Comparison of ENCODE assay signal across 11 cellular contexts in genomic region chr4:127708985-127709384, GRCh38. TPM values are rescaled to one million over a fixed set of nuclear protein-coding genes. Genes with fewer than 3 reads are reported as not detected.
A peak's percentile ranks its signal among the peaks of the same experiment; 100 is the strongest.
DNase-seq lines count a peak whose midpoint lies in the region; ATAC-seq and TF ChIP-seq lines count a peak whose summit lies in the region.
"Had no signal": no experiment of that assay in that cellular context is flagged by ENCODE, and none has a peak within 500 bp of the region (broad histone marks: within the 10 kb centered on the region; RNA-seq: fewer than 3 reads in every experiment).

No MANE protein-coding gene starts in this region.

- H3K9me3 Mint-ChIP-seq in GM23338 = peaks cover 4% of the 10 kb centered on the region; the same call in 2 of the 3 replicates

- H3K36me3 Mint-ChIP-seq in GM23338 (ENCODE audit: low read depth) = peaks cover 40% of the 10 kb centered on the region

- no TSS peak for BruUV-seq in PC-9 (replicated peaks; lab: Mats Ljungman, UMichigan)

- H3K9me3 ChIP-seq in PC-9 (ENCODE audit: insufficient read depth, low read depth) (no peaks in the 10 kb centered on the region), osteoblast (ENCODE audit: low read depth, low read length) (no peaks in the 10 kb centered on the region), ascending aorta (no peaks in the 10 kb centered on the region)
- H3K9me3 ChIP-seq: uterus had no signal

- no peaks in the 10 kb centered on the region for H3K27me3 Mint-ChIP-seq in GM23338 (ENCODE audit: insufficient read depth, low read depth, poor library complexity)

- H3K4me1 ChIP-seq in GM23338 (ENCODE audit: insufficient read depth) (no peaks in the 10 kb centered on the region), PC-9 (replicated peaks; ENCODE audit: insufficient read depth) (peaks cover 26% of the 10 kb centered on the region), osteoblast (ENCODE audit: insufficient read depth, low read length) (peaks cover 3% of the 10 kb centered on the region), ascending aorta (no peaks in the 10 kb centered on the region)
- H3K4me1 ChIP-seq: uterus had no signal

- peak; percentile 23 for DNase-seq in GM23338 (ENCODE audit: low spot score)
- peak; percentile 74 to 100 for DNase-seq in PC-9
- DNase-seq in fibroblast of the conjunctiva (ENCODE audit: low read depth) = peak; percentile 37
- DNase-seq in renal cortical epithelial cell (ENCODE audit: low read depth) = peak; percentile 97
- no peak for DNase-seq in osteoblast (ENCODE audit: insufficient read length, low spot score, missing footprints)
- DNase-seq in ascending aorta (ENCODE audit: low spot score in 2 of 2) = no peak
- DNase-seq in NCI-H345 treated with DMSO at 0.1 percent for 48 hours (lab: John Stamatoyannopoulos, UW; ENCODE audit: unreplicated experiment) = no peak
- DNase-seq: H7, KG1 had no signal

- H3K79me2 ChIP-seq in GM23338 (replicated peaks; ENCODE audit: insufficient read depth) (no peaks in the 10 kb centered on the region), PC-9 (ENCODE audit: low read depth) (no peaks in the 10 kb centered on the region), osteoblast (ENCODE audit: insufficient read depth, low read length) (no peaks in the 10 kb centered on the region)

- peak overlapping the region; percentile 52; the same call in 1 of the 2 replicates for H3K27ac Mint-ChIP-seq in GM23338

- no peak for TF ChIP-seq CTCF in GM23338 (conservative IDR thresholded peaks at IDR 0.05; ENCODE audit: low read depth in 2 of 2)
- no peak for TF ChIP-seq CTCF in PC-9 (conservative IDR thresholded peaks at IDR 0.05)
- no peak for TF ChIP-seq CTCF in osteoblast (IDR thresholded peaks at IDR 0.05; ENCODE audit: extremely low read depth, low read depth, low read length)
- TF ChIP-seq CTCF in ascending aorta (IDR thresholded peaks at IDR 0.05) = no peak

- H4K20me1 ChIP-seq in GM23338 (replicated peaks; ENCODE audit: insufficient read depth) (no peaks in the 10 kb centered on the region), PC-9 (ENCODE audit: insufficient read depth) (no peaks in the 10 kb centered on the region), osteoblast (ENCODE audit: insufficient read depth, low read length) (no peaks in the 10 kb centered on the region)

- H3K4me2 ChIP-seq in GM23338 (no peak overlapping the region), PC-9 (peak overlapping the region; percentile 75), osteoblast (ENCODE audit: insufficient read depth, low read length) (no peak overlapping the region)

- H3K27me3 ChIP-seq in GM23338 (ENCODE audit: insufficient read depth) (no peaks in the 10 kb centered on the region), PC-9 (ENCODE audit: insufficient read depth, low read depth) (no peaks in the 10 kb centered on the region), osteoblast (ENCODE audit: insufficient read depth, low read length) (no peaks in the 10 kb centered on the region), ascending aorta (no peaks in the 10 kb centered on the region)
- H3K27me3 ChIP-seq: uterus had no signal

- H3K4me1 Mint-ChIP-seq in GM23338 = no peaks in the 10 kb centered on the region; the same call in 2 of the 3 replicates

- ATAC-seq in GM23338 (no peak), GM18511 (IDR thresholded peaks at IDR 0.05; ENCODE audit: unreplicated experiment) (no peak)

- H3K4me3 ChIP-seq in GM23338 (no peak overlapping the region), PC-9 (peak overlapping the region; percentile 31; the same call in 1 of the 2 replicates), osteoblast (ENCODE audit: insufficient read depth, low read length) (no peak overlapping the region), ascending aorta (no peak overlapping the region)
- H3K4me3 ChIP-seq: uterus had no signal

- H3K9me2 ChIP-seq in GM23338 (ENCODE audit: insufficient read depth) = no peaks in the 10 kb centered on the region
- no peaks in the 10 kb centered on the region for H3K9me2 ChIP-seq in PC-9 (ENCODE audit: insufficient read depth)

- no peak overlapping the region for H2AFZ ChIP-seq in GM23338
- H2AFZ ChIP-seq in PC-9 = peak overlapping the region; percentile 61; the same call in 1 of the 2 replicates
- no peak overlapping the region for H2AFZ ChIP-seq in osteoblast (ENCODE audit: low read length)

- H3K36me3 ChIP-seq in GM23338 (ENCODE audit: insufficient read depth) (peaks cover 9% of the 10 kb centered on the region; the same call in 1 of the 2 replicates), PC-9 (ENCODE audit: low read depth) (peaks cover 10% of the 10 kb centered on the region; the same call in 1 of the 2 replicates), osteoblast (ENCODE audit: insufficient read depth, low read length) (no peaks in the 10 kb centered on the region), ascending aorta (peaks cover 5 to 19% of the 10 kb centered on the region in 2 donors)
- H3K36me3 ChIP-seq: uterus had no signal

- no peak overlapping the region for H3K27ac ChIP-seq in GM23338 (ENCODE audit: low read depth)
- peak overlapping the region; percentile 88 for H3K27ac ChIP-seq in PC-9
- no peak overlapping the region for H3K27ac ChIP-seq in osteoblast (ENCODE audit: low read depth, low read length)
- no peak overlapping the region for H3K27ac ChIP-seq in ascending aorta
- H3K27ac ChIP-seq: uterus had no signal

- POLR2A ChIA-PET in PC-9 (lab: Charles Lee; ENCODE audit: unreplicated experiment) = interaction anchor here (0.6 to 0.9 kb wide), 4 partner anchors 10 to 333 kb away, joined by 3 to 5 read pairs (median 4); partner anchors contain the start of gene INTU

- intact Hi-C loops in PC-9 (cut with micrococcal nuclease; ENCODE audit: unreplicated experiment) (loop anchor here (5.0 kb wide), 1 partner anchor 77 kb away; the partner anchor contains the start of gene INTU), ascending aorta (cut with DNase I) (no loop called here)

- H3K4me3 Mint-ChIP-seq in GM23338 = no peak overlapping the region

- no peaks in the 10 kb centered on the region for H3F3A ChIP-seq in GM23338 (replicated peaks; ENCODE audit: low read depth)
- H3F3A ChIP-seq in PC-9 (ENCODE audit: insufficient read depth, low read depth) = peaks cover 9% of the 10 kb centered on the region; the same call in 1 of the 2 replicates

- CTCF ChIA-PET in PC-9 (lab: Charles Lee) = interaction anchor here (1.2 kb wide), 1 partner anchor 25 kb away, joined by 3 read pairs; no protein-coding TSS in a partner anchor

TF ChIP-seq in GM23338, 12 proteins besides CTCF, POLR2A, EP300 and RAD21 (continues in another document):
- no peak for TF ChIP-seq EZH2 (IDR thresholded peaks at IDR 0.05; ENCODE audit: low read depth, unreplicated experiment)
- no peak for TF ChIP-seq REST (IDR thresholded peaks at IDR 0.05; ENCODE audit: unreplicated experiment)
- no peak for TF ChIP-seq ZNF331 (CRISPR knock-in tag; IDR thresholded peaks at IDR 0.05; ENCODE audit: low read depth)
- TF ChIP-seq JUNB (IDR thresholded peaks at IDR 0.05; ENCODE audit: unreplicated experiment) = no peak
- no peak for TF ChIP-seq STAT1 (IDR thresholded peaks at IDR 0.05; ENCODE audit: unreplicated experiment)

RNA-seq across cellular contexts. Expression of gene SLC25A31, which starts 21.2 kb away (rescaled TPM):
- not detected in 2 replicates for total RNA-seq in GM23338 (2014; rRNA removed; shearing (Covaris generic))
- polyA plus RNA-seq in GM23338 (2016; fragmentation: Nextera tagmentation; extraction: Ambion mirVana) = not detected in 2 replicates
- total RNA-seq in PC-9 (2021) (not detected in 2 replicates), renal cortical epithelial cell (not detected in 2 replicates), osteoblast (not detected in 2 replicates), ascending aorta (not detected)
- total RNA-seq: H7 had no signal

Comparison
In these comparisons a context has a peak if more than half of its experiments do, and no peak if none do; other contexts are left out.
1. DNase-seq: peak in GM23338 (single experiment), PC-9 (2 of 2), fibroblast of the conjunctiva (single experiment) and renal cortical epithelial cell (single experiment); none in osteoblast (single experiment), ascending aorta (0 of 2) and NCI-H345 treated with DMSO at 0.1 percent for 48 hours (single experiment).